In the genomic region with DNA sequence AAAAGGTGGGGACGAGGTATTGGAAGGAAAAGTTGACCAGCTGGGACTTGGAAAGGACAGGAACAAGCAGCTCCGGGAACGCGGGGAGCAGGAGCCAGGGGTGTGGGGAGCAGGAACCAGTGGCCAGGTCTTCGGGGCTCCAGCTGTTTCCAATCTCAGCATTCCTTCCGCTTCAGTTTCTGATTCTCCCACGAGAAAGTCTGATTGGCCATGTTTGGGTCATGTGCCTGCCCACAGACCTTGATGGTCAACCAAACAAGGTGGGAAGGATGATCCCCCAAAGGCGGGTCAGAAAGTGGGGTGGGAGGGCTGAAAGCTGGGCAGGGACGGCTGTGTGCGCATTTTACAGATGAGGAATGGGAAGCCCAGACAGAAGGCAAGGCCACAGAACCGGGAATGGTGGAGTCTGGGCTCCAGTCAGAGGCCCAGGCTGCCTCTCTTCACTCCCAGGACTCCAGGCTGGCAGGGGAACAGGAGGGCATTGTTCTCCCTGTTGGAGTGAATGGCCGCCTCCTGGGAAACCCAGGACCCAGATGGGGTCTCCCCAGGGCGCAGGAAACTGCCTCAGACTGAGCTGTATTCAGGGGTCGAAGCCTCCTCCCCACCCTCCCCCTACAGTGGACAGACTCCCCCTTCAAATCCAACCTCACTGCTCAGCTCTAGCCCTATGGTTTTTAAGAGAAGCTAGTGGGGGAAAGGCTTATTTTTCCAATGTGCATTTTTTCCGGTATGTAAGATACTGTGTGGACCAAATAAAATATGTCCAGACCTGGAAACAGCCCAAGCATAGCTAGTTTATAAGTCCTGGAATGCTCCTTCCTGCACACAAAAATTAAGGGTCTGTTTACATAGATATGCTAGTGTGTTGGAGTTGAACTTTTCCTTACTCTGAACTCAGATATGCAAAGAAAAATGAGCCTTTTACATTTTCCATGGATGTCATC, we compare ENCODE assay signal across 11 cellular contexts. TPM values are rescaled to one million over a fixed set of nuclear protein-coding genes. Genes with fewer than 3 reads are reported as not detected.
DNase-seq lines count a peak whose midpoint lies in the region; ATAC-seq and TF ChIP-seq lines count a peak whose summit lies in the region.
"Had no signal": no experiment of that assay in that cellular context is flagged by ENCODE, and none has a peak within 500 bp of the region (broad histone marks: within the 10 kb centered on the region; RNA-seq: fewer than 3 reads in every experiment).

No MANE protein-coding gene starts in this region.

- TF ChIP-seq CTCF in SK-N-SH (IDR thresholded peaks at IDR 0.05) (no peak), mesothelial cell of epicardium (IDR thresholded peaks at IDR 0.05; ENCODE audit: unreplicated experiment) (no peak)

- TF ChIP-seq EP300 in SK-N-SH (IDR thresholded peaks at IDR 0.05; ENCODE audit: borderline replicate concordance in 1 of 2, low read depth in 1 of 2, low read length in 1 of 2) = no peak

- no peak for ATAC-seq in GM18502 (IDR thresholded peaks at IDR 0.05; ENCODE audit: poor library complexity, unreplicated experiment)

- H3K4me1 Mint-ChIP-seq in mesothelial cell of epicardium = peaks cover 45% of the 10 kb centered on the region

- no peaks in the 10 kb centered on the region for H3K9me3 ChIP-seq in SK-N-SH

- H3F3A ChIP-seq in SK-N-SH (replicated peaks; ENCODE audit: insufficient read depth) = no peaks in the 10 kb centered on the region

- no peaks in the 10 kb centered on the region for H3K27me3 Mint-ChIP-seq in mesothelial cell of epicardium (ENCODE audit: low read depth)
- H3K27me3 Mint-ChIP-seq: activated CD4-positive, alpha-beta T cell treated with anti-CD3 and anti-CD28 coated beads, Interleukin-2, amount 10 ng/mL, durations not matched to agents 24 days and 14 days had no signal

- H3K27ac ChIP-seq in SK-N-SH (ENCODE audit: low read depth in 2 of 2, low read length in 1 of 2) = peak overlapping the region; percentile 6 to 32; a peak in 2 of 4 replicates
- peak overlapping the region; percentile 49 for H3K27ac ChIP-seq in urinary bladder (ENCODE audit: low read depth)

- 62% methylated on average over 15 of the region's 15 CpGs for WGBS in SK-N-SH (ENCODE audit: low lambda C conversion rate)
- WGBS in urinary bladder = 30% methylated on average over 15 of the region's 15 CpGs

- peaks cover 5% of the 10 kb centered on the region for H3K36me3 Mint-ChIP-seq in mesothelial cell of epicardium

- CTCF ChIA-PET in SK-N-SH (lab: Yijun Ruan, JAX) = interaction anchor here (0.6 to 2.5 kb wide), 7 partner anchors 11 to 247 kb away, joined by 3 to 13 read pairs (median 5); no protein-coding TSS in a partner anchor

- peak overlapping the region; percentile 19; the same call in 1 of the 2 replicates for H3K4me2 ChIP-seq in SK-N-SH

- H3K4me1 ChIP-seq in SK-N-SH (ENCODE audit: control insufficient read depth in 1 of 2, insufficient read depth in 2 of 2, low read depth in 1 of 2, low read length in 1 of 2) = peaks cover 0 to 13% of the 10 kb centered on the region in 2 experiments; a peak in 1 of 4 replicates
- H3K4me1 ChIP-seq in urinary bladder (ENCODE audit: insufficient read depth) = peaks cover 7% of the 10 kb centered on the region

- H3K4me3 ChIP-seq in SK-N-SH (ENCODE audit: low read depth in 2 of 2, low read length in 1 of 2) (no peak overlapping the region), urinary bladder (ENCODE audit: low read depth, low read length) (no peak overlapping the region)

- POLR2A ChIA-PET in SK-N-SH (lab: Yijun Ruan, JAX) = no interaction called here

- no peaks in the 10 kb centered on the region for H3K79me2 ChIP-seq in SK-N-SH (ENCODE audit: insufficient read depth)

- no peak for TF ChIP-seq RAD21 in SK-N-SH (IDR thresholded peaks at IDR 0.05; ENCODE audit: low read length)

- H3K36me3 ChIP-seq in SK-N-SH (replicated peaks in 1 of 2; ENCODE audit: control insufficient read depth in 1 of 2, insufficient read depth in 2 of 2, low read length in 1 of 2) (no peaks in the 10 kb centered on the region), urinary bladder (ENCODE audit: insufficient read depth) (no peaks in the 10 kb centered on the region)

- no peak overlapping the region for H3K4me3 Mint-ChIP-seq in mesothelial cell of epicardium
- H3K4me3 Mint-ChIP-seq: activated CD4-positive, alpha-beta T cell treated with anti-CD3 and anti-CD28 coated beads, Interleukin-2, amount 10 ng/mL, durations not matched to agents 24 days and 14 days had no signal

- DNase-seq in SK-N-SH = no peak
- DNase-seq in fibroblast of gingiva (ENCODE audit: low read depth) = peak; percentile 85
- no peak for DNase-seq in mesothelial cell of epicardium (ENCODE audit: low spot score in 2 of 2, unreplicated experiment in 2 of 2)
- DNase-seq in T1000 (lab: John Stamatoyannopoulos, UW) = no peak
- DNase-seq in ecto neural progenitor cell (ENCODE audit: low spot score) = no peak
- DNase-seq: activated CD4-positive, alpha-beta T cell treated with anti-CD3 and anti-CD28 coated beads, Interleukin-2, amount 10 ng/mL, durations not matched to agents 24 days and 14 days; activated naive CD4-positive, alpha-beta T cell treated with Interleukin-2 at 50 U/mL for 16 hours; NCI-H446; SHP77 treated with DMSO at 0.1 percent for 48 hours had no signal

- H4K20me1 ChIP-seq in SK-N-SH (ENCODE audit: insufficient read depth) = no peaks in the 10 kb centered on the region

- no peak overlapping the region for H3K9ac ChIP-seq in SK-N-SH

- no peaks in the 10 kb centered on the region for H3K27me3 ChIP-seq in SK-N-SH (ENCODE audit: insufficient read depth)

- peaks cover 14% of the 10 kb centered on the region for H3K9me3 Mint-ChIP-seq in mesothelial cell of epicardium

- no peak overlapping the region for H2AFZ ChIP-seq in SK-N-SH (ENCODE audit: low read depth)

- peak overlapping the region; percentile 94 for H3K27ac Mint-ChIP-seq in mesothelial cell of epicardium
- H3K27ac Mint-ChIP-seq: activated CD4-positive, alpha-beta T cell treated with anti-CD3 and anti-CD28 coated beads, Interleukin-2, amount 10 ng/mL, durations not matched to agents 24 days and 14 days had no signal

- no peaks in the 10 kb centered on the region for H3K9me2 ChIP-seq in SK-N-SH

TF ChIP-seq in SK-N-SH, 30 proteins besides CTCF, POLR2A, EP300 and RAD21:
- TF ChIP-seq, protein P1, sequence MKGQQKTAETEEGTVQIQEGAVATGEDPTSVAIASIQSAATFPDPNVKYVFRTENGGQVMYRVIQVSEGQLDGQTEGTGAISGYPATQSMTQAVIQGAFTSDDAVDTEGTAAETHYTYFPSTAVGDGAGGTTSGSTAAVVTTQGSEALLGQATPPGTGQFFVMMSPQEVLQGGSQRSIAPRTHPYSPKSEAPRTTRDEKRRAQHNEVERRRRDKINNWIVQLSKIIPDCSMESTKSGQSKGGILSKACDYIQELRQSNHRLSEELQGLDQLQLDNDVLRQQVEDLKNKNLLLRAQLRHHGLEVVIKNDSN (IDR thresholded peaks at IDR 0.05; ENCODE audit: borderline replicate concordance, low read depth) = 0 out of 2 replicates have a peak, but pooled peaks have one; percentile 20
- TF ChIP-seq FOSL2 (IDR thresholded peaks at IDR 0.05; ENCODE audit: borderline replicate concordance, low read depth) = no peak

RNA-seq across cellular contexts. Expression of a gene that starts 12.2 kb away (rescaled TPM):
- polyA plus RNA-seq in SK-N-SH (2012; rRNA removed) (0.67 and 1.0 TPM in 2 replicates), urinary bladder (142 TPM)
- polyA plus RNA-seq in SK-N-SH (2012; cell fraction: cytosol; rRNA removed) = 0.45 and 0.52 TPM in 2 replicates
- polyA plus RNA-seq in SK-N-SH (2012; cell fraction: nucleus; rRNA removed) = 0.49 and 0.54 TPM in 2 replicates
- total RNA-seq in mesothelial cell of epicardium (113 to 118 TPM (median 117 TPM) in 3 replicates), urinary bladder (118 TPM)
